Comparison of ENCODE assay signal across 14 cellular contexts in the genomic region with DNA sequence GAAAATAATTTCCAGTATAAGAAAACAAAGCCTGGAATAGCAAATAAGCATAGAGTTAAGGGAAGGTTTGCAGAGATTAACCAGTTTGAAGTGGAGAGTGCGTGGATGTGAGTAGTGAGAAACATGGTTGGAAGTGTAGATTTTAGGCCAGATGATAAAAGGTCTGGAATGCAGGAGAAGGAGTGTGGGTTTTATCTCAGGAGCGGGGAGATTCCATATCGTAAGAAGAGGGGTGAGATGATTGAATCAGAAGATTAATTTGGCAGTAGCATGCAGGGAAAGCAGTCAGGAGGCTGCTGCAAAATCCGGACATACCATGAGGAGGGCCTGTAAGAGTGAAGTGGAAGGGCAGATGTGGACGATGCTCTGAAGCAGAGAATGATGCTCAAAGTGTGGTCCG. TPM values are rescaled to one million over a fixed set of nuclear protein-coding genes. Genes with fewer than 3 reads are reported as not detected.
DNase-seq lines count a peak whose midpoint lies in the region; ATAC-seq, FAIRE-seq and TF ChIP-seq lines count a peak whose summit lies in the region.
"Had no signal": no experiment of that assay in that cellular context is flagged by ENCODE, and none has a peak within 500 bp of the region (broad histone marks: within the 10 kb centered on the region; RNA-seq: fewer than 3 reads in every experiment).

No MANE protein-coding gene starts in this region.

- FAIRE-seq in astrocyte (lab: Jason Lieb, UNC) = no peak
- FAIRE-seq: A204.1, GM18507 had no signal

- H3K4me1 Mint-ChIP-seq in CD14-positive monocyte (peaks cover 31% of the 10 kb centered on the region), astrocyte (ENCODE audit: low read depth, unreplicated experiment) (peaks cover 9% of the 10 kb centered on the region)
- no peaks in the 10 kb centered on the region for H3K4me1 Mint-ChIP-seq in stimulated activated memory B cell treated with anti-CD40 and anti-IgM and Interleukin-4, amounts not matched to agents 10 μg/mL and 1 μg/mL and 100 μg/mL, for 72 hours
- H3K4me1 Mint-ChIP-seq: CD8-positive, alpha-beta memory T cell had no signal

- peak overlapping the region; percentile 94; the same call in 2 of the 3 replicates for H2BK15ac ChIP-seq in IMR-90 (ENCODE audit: low read depth, low read length)

- H2AK9ac ChIP-seq in IMR-90 (replicated peaks; ENCODE audit: low read depth, low read length, poor library complexity) = no peak overlapping the region

- peak overlapping the region in 1 of 2 donors; percentile 44 for H3K4me3 Mint-ChIP-seq in CD14-positive monocyte
- H3K4me3 Mint-ChIP-seq in astrocyte (ENCODE audit: unreplicated experiment) = no peak overlapping the region
- H3K4me3 Mint-ChIP-seq in stimulated activated memory B cell treated with anti-CD40 and anti-IgM and Interleukin-4, amounts not matched to agents 10 μg/mL and 1 μg/mL and 100 μg/mL, for 72 hours = no peak overlapping the region
- H3K4me3 Mint-ChIP-seq: CD8-positive, alpha-beta memory T cell had no signal

- H3K9me3 Mint-ChIP-seq in CD14-positive monocyte = peaks cover 0 to 2% (median 0%) of the 10 kb centered on the region in 7 donors
- no peaks in the 10 kb centered on the region for H3K9me3 Mint-ChIP-seq in astrocyte (ENCODE audit: unreplicated experiment)
- no peaks in the 10 kb centered on the region for H3K9me3 Mint-ChIP-seq in stimulated activated memory B cell treated with anti-CD40 and anti-IgM and Interleukin-4, amounts not matched to agents 10 μg/mL and 1 μg/mL and 100 μg/mL, for 72 hours
- H3K9me3 Mint-ChIP-seq: CD8-positive, alpha-beta memory T cell had no signal

- H4K8ac ChIP-seq in IMR-90 (ENCODE audit: low read depth in 2 of 2, low read length in 2 of 2) = peak overlapping the region in 1 of 2 experiments; percentile 60; a peak in 1 of 4 replicates

- H3K4me2 ChIP-seq in IMR-90 (ENCODE audit: low read depth, low read length) = no peak overlapping the region
- no peak overlapping the region for H3K4me2 ChIP-seq in astrocyte (ENCODE audit: low read length)

- H3K4me1 ChIP-seq in IMR-90 (ENCODE audit: control insufficient read depth, insufficient read depth, low read length) = peaks cover 4% of the 10 kb centered on the region
- H3K4me1 ChIP-seq in astrocyte (ENCODE audit: insufficient read depth, low read length) = no peaks in the 10 kb centered on the region

- BruUV-seq in IMR-90 (replicated peaks; lab: Mats Ljungman, UMichigan) = no TSS peak

- H3K27ac Mint-ChIP-seq in CD14-positive monocyte (peak overlapping the region in 6 of 7 donors; percentile 68 to 98 (median 95)), astrocyte (ENCODE audit: unreplicated experiment) (no peak overlapping the region)
- no peak overlapping the region for H3K27ac Mint-ChIP-seq in stimulated activated memory B cell treated with anti-CD40 and anti-IgM and Interleukin-4, amounts not matched to agents 10 μg/mL and 1 μg/mL and 100 μg/mL, for 72 hours

- no peak overlapping the region for H3K4me3 ChIP-seq in IMR-90 (ENCODE audit: insufficient read depth, low read depth, low read length)
- no peak overlapping the region for H3K4me3 ChIP-seq in astrocyte (ENCODE audit: insufficient read depth, low read depth, low read length)
- H3K4me3 ChIP-seq: GM23248 had no signal

- CTCF ChIA-PET in IMR-90 (lab: Yijun Ruan, JAX) = interaction anchor here (0.9 kb wide), 1 partner anchor 167 kb away, joined by 3 read pairs; no protein-coding TSS in a partner anchor

- no peaks in the 10 kb centered on the region; the same call in 1 of the 2 replicates for H4K20me1 ChIP-seq in IMR-90 (ENCODE audit: insufficient read depth, low read length)
- no peaks in the 10 kb centered on the region for H4K20me1 ChIP-seq in astrocyte (ENCODE audit: insufficient read depth, low read length)

- DNase-seq in CD14-positive monocyte (ENCODE audit: low spot score) (no peak), IMR-90 (peak; percentile 47), astrocyte (ENCODE audit: low read depth) (peak; percentile 30), NCI-H1436 treated with DMSO at 0.1 percent for 48 hours (lab: John Stamatoyannopoulos, UW) (no peak)
- DNase-seq: CD8-positive, alpha-beta memory T cell; DMS53; GM23248; H7; KBM-7 had no signal

- H3K36me3 Mint-ChIP-seq in CD14-positive monocyte (peaks cover 0 to 13% of the 10 kb centered on the region in 2 donors), astrocyte (ENCODE audit: low read depth, unreplicated experiment) (no peaks in the 10 kb centered on the region)
- H3K36me3 Mint-ChIP-seq in stimulated activated memory B cell treated with anti-CD40 and anti-IgM and Interleukin-4, amounts not matched to agents 10 μg/mL and 1 μg/mL and 100 μg/mL, for 72 hours = no peaks in the 10 kb centered on the region
- H3K36me3 Mint-ChIP-seq: CD8-positive, alpha-beta memory T cell had no signal

- peak overlapping the region; percentile 73 for H2BK20ac ChIP-seq in IMR-90 (ENCODE audit: low read depth, low read length)

- peak overlapping the region; percentile 57; the same call in 1 of the 2 replicates for H2BK120ac ChIP-seq in IMR-90 (ENCODE audit: low read depth, low read length)

- ATAC-seq in IMR-90 (ENCODE audit: low read depth) = no peak
- ATAC-seq in stimulated activated memory B cell treated with anti-CD40 and anti-IgM and Interleukin-4, amounts not matched to agents 10 μg/mL and 1 μg/mL and 100 μg/mL, for 72 hours = peak; percentile 50
- ATAC-seq in GM18907 (IDR thresholded peaks at IDR 0.05; ENCODE audit: unreplicated experiment) = no peak
- ATAC-seq in GM18505 (IDR thresholded peaks at IDR 0.05; ENCODE audit: unreplicated experiment) = no peak

- H3K18ac ChIP-seq in IMR-90 (ENCODE audit: low read depth, low read length) = no peak overlapping the region; the same call in 1 of the 2 replicates

- dilution Hi-C loops in IMR-90 (cut with HindIII; ENCODE audit: low sequenced_read_pairs, unreplicated experiment) = no loop called here

- H3K27me3 ChIP-seq in IMR-90 (ENCODE audit: control insufficient read depth, insufficient read depth, low read length) (no peaks in the 10 kb centered on the region), astrocyte (ENCODE audit: insufficient read depth, low read length) (no peaks in the 10 kb centered on the region)

- H4K91ac ChIP-seq in IMR-90 (ENCODE audit: insufficient read depth, low read depth, low read length) = peak overlapping the region; percentile 73; the same call in 1 of the 2 replicates

- no peak overlapping the region for H3K56ac ChIP-seq in IMR-90 (ENCODE audit: extremely low read depth, insufficient read depth, low read length)

- no peak overlapping the region for H3K27ac ChIP-seq in IMR-90 (ENCODE audit: insufficient read depth, low read length)
- H3K27ac ChIP-seq in astrocyte (ENCODE audit: low read depth, low read length) = no peak overlapping the region

- H2AFZ ChIP-seq in IMR-90 (replicated peaks; ENCODE audit: low read length, poor library complexity) (peak overlapping the region; percentile 68), astrocyte (ENCODE audit: low read depth, low read length) (no peak overlapping the region)
- H2AFZ ChIP-seq: GM23248 had no signal

- H3K79me1 ChIP-seq in IMR-90 (ENCODE audit: low read depth in 1 of 2, low read length in 2 of 2) = peaks cover 23 to 46% of the 10 kb centered on the region in 2 experiments

- H3K9me3 ChIP-seq in IMR-90 (ENCODE audit: control insufficient read depth, insufficient read depth, low read length) (no peaks in the 10 kb centered on the region), astrocyte (ENCODE audit: insufficient read depth, low read depth, low read length) (no peaks in the 10 kb centered on the region)

- no peak overlapping the region for H3K9ac ChIP-seq in IMR-90 (ENCODE audit: low read depth, low read length)
- H3K9ac ChIP-seq in astrocyte (ENCODE audit: low read length) = no peak overlapping the region
- H3K9ac ChIP-seq: GM23248 had no signal

- H3K9me1 ChIP-seq in IMR-90 (ENCODE audit: insufficient read depth, low read length) = peaks cover 24% of the 10 kb centered on the region

- in situ Hi-C loops in IMR-90 (cut with MboI; ENCODE audit: low sequenced_read_pairs) = no loop called here

- H3K36me3 ChIP-seq in IMR-90 (ENCODE audit: control insufficient read depth, insufficient read depth, low read length) (no peaks in the 10 kb centered on the region), astrocyte (ENCODE audit: insufficient read depth, low read length) (no peaks in the 10 kb centered on the region)

- H2BK5ac ChIP-seq in IMR-90 (ENCODE audit: low read depth, low read length, poor library complexity, severe bottlenecking) = no peak overlapping the region

- TF ChIP-seq POLR2A in IMR-90 (IDR thresholded peaks at IDR 0.05; ENCODE audit: low read depth, low read length) (no peak), GM18505 (IDR thresholded peaks at IDR 0.05; ENCODE audit: borderline replicate concordance, extremely low read depth, insufficient read depth, insufficient read length) (no peak)

- POLR2A ChIA-PET in IMR-90 (lab: Charles Lee; ENCODE audit: unreplicated experiment) = no interaction called here

- TF ChIP-seq RAD21 in IMR-90 (IDR thresholded peaks at IDR 0.05; ENCODE audit: low read length) = no peak

- H4K5ac ChIP-seq in IMR-90 (ENCODE audit: low read depth, low read length) = peak overlapping the region; percentile 3; the same call in 1 of the 2 replicates

- TF ChIP-seq CTCF in CD14-positive monocyte (IDR thresholded peaks at IDR 0.05) (no peak), IMR-90 (conservative IDR thresholded peaks at IDR 0.05; ENCODE audit: low read depth, low read length) (no peak), astrocyte (IDR thresholded peaks at IDR 0.05; ENCODE audit: insufficient read depth, low read depth, low read length) (no peak)

- H3K4ac ChIP-seq in IMR-90 (ENCODE audit: low read depth, low read length) = peak overlapping the region; percentile 72

- H3K14ac ChIP-seq in IMR-90 (replicated peaks; ENCODE audit: low read depth, low read length) = peak overlapping the region; percentile 90

- H3K79me2 ChIP-seq in astrocyte (ENCODE audit: insufficient read depth, low read length) = no peaks in the 10 kb centered on the region

- intact Hi-C loops in CD14-positive monocyte (cut with micrococcal nuclease) = loop anchor here (5.0 kb wide), 2 partner anchors 50 to 110 kb away; no protein-coding TSS in a partner anchor
- intact Hi-C loops in IMR-90 (cut with micrococcal nuclease) = no loop called here

- 0 out of 2 replicates have a peak overlapping the region, but pooled peaks have one; percentile 24 for H3K23ac ChIP-seq in IMR-90 (ENCODE audit: low read depth, low read length)

- H3K27me3 Mint-ChIP-seq in CD14-positive monocyte (ENCODE audit: low read depth in 3 of 3) (peaks cover 0 to 9% (median 0%) of the 10 kb centered on the region in 3 donors), astrocyte (ENCODE audit: low read depth, unreplicated experiment) (no peaks in the 10 kb centered on the region)
- peaks cover 20% of the 10 kb centered on the region for H3K27me3 Mint-ChIP-seq in stimulated activated memory B cell treated with anti-CD40 and anti-IgM and Interleukin-4, amounts not matched to agents 10 μg/mL and 1 μg/mL and 100 μg/mL, for 72 hours

- WGBS in IMR-90 (ENCODE audit: extremely low coverage in 2 of 2, insufficient read length in 1 of 2), 2 experiments = 89 to 100% methylated on average over 1 to 4 of the region's 6 CpGs

- peak overlapping the region; percentile 97; the same call in 1 of the 2 replicates for H2AK5ac ChIP-seq in IMR-90 (ENCODE audit: low read depth, low read length)

RNA-seq across cellular contexts. Expression of a gene that starts 13.7 kb away (rescaled TPM):
- polyA plus RNA-seq in CD14-positive monocyte = 1 to 10 TPM in 1 of 2 donors, under 1 TPM in 1; 0.56 to 2.0 TPM
- total RNA-seq in IMR-90 (2012; rRNA removed) = 21.9 and 23.8 TPM in 2 replicates
- polyA plus RNA-seq in IMR-90 (2012; rRNA removed) = 11.2 and 11.5 TPM in 2 replicates
- 5.5 and 9.1 TPM in 2 replicates for polyA plus RNA-seq in IMR-90 (2012; cell fraction: cytosol; rRNA removed)
- polyA plus RNA-seq in IMR-90 (2012; cell fraction: nucleus; rRNA removed; ENCODE audit: low replicate concordance) = 2.9 and 14.1 TPM in 2 replicates
- 3.0 and 4.4 TPM in 2 replicates for total RNA-seq in astrocyte
- polyA plus RNA-seq: CD8-positive, alpha-beta memory T cell had no signal

Comparison
In these comparisons a context has a peak if more than half of its experiments do, and no peak if none do; other contexts are left out.
1. DNase-seq: peak in IMR-90 (single experiment) and astrocyte (single experiment); none in CD14-positive monocyte (single experiment) and NCI-H1436 treated with DMSO at 0.1 percent for 48 hours (single experiment).
2. H3K27ac Mint-ChIP-seq: peak in CD14-positive monocyte (6 of 7); none in astrocyte (single experiment) and stimulated activated memory B cell treated with anti-CD40 and anti-IgM and Interleukin-4, amounts not matched to agents 10 μg/mL and 1 μg/mL and 100 μg/mL, for 72 hours (single experiment).